2 cellular contexts compared by ENCODE assay signal in the genomic region with DNA sequence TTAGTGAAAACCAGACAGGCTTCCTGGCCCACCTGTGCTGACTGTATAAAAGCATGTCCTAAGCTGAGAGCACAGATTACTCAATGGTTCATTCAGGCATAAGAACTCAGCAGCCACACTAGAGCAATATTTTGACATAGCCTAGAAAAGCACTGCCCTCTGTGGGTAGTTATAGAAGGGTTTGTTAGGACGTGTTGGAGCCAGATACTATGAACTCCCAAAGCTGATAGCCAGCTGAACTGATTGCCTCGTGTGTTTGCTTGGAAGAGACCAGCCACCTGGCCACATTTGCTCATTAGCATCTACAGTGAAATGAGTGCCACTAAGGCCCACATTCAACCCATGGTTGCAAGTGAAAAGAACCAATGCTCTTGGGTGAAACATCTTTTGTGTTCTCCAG.
TF ChIP-seq lines count a peak whose summit lies in the region.

No MANE protein-coding gene starts in this region.

TF ChIP-seq in A549, 52 proteins besides CTCF, POLR2A, EP300 and RAD21 (continued from another document):
- TF ChIP-seq, protein P1, sequence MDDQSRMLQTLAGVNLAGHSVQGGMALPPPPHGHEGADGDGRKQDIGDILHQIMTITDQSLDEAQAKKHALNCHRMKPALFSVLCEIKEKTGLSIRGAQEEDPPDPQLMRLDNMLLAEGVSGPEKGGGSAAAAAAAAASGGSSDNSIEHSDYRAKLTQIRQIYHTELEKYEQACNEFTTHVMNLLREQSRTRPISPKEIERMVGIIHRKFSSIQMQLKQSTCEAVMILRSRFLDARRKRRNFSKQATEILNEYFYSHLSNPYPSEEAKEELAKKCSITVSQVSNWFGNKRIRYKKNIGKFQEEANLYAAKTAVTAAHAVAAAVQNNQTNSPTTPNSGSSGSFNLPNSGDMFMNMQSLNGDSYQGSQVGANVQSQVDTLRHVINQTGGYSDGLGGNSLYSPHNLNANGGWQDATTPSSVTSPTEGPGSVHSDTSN (IDR thresholded peaks at IDR 0.05), result no peak
- no peak for TF ChIP-seq HOXB13 (CRISPR knock-in tag; IDR thresholded peaks at IDR 0.05; ENCODE audit: low read depth)
- TF ChIP-seq MYC (IDR thresholded peaks at IDR 0.05; ENCODE audit: borderline replicate concordance, low read length), result no peak
- TF ChIP-seq TP53 (CRISPR knock-in tag; IDR thresholded peaks at IDR 0.05), result no peak
- TF ChIP-seq GATA3 (IDR thresholded peaks at IDR 0.05; ENCODE audit: borderline replicate concordance), result no peak
- no peak for TF ChIP-seq HOXB5 (CRISPR knock-in tag; IDR thresholded peaks at IDR 0.05)
- TF ChIP-seq ZSCAN20 (CRISPR knock-in tag; IDR thresholded peaks at IDR 0.05), result no peak
- TF ChIP-seq, protein P2, sequence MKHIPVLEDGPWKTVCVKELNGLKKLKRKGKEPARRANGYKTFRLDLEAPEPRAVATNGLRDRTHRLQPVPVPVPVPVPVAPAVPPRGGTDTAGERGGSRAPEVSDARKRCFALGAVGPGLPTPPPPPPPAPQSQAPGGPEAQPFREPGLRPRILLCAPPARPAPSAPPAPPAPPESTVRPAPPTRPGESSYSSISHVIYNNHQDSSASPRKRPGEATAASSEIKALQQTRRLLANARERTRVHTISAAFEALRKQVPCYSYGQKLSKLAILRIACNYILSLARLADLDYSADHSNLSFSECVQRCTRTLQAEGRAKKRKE (CRISPR knock-in tag; IDR thresholded peaks at IDR 0.05; ENCODE audit: low read depth), result no peak

TF ChIP-seq in GM23338, 12 proteins besides CTCF, POLR2A, EP300 and RAD21 (continued from another document):
- TF ChIP-seq, protein P3, sequence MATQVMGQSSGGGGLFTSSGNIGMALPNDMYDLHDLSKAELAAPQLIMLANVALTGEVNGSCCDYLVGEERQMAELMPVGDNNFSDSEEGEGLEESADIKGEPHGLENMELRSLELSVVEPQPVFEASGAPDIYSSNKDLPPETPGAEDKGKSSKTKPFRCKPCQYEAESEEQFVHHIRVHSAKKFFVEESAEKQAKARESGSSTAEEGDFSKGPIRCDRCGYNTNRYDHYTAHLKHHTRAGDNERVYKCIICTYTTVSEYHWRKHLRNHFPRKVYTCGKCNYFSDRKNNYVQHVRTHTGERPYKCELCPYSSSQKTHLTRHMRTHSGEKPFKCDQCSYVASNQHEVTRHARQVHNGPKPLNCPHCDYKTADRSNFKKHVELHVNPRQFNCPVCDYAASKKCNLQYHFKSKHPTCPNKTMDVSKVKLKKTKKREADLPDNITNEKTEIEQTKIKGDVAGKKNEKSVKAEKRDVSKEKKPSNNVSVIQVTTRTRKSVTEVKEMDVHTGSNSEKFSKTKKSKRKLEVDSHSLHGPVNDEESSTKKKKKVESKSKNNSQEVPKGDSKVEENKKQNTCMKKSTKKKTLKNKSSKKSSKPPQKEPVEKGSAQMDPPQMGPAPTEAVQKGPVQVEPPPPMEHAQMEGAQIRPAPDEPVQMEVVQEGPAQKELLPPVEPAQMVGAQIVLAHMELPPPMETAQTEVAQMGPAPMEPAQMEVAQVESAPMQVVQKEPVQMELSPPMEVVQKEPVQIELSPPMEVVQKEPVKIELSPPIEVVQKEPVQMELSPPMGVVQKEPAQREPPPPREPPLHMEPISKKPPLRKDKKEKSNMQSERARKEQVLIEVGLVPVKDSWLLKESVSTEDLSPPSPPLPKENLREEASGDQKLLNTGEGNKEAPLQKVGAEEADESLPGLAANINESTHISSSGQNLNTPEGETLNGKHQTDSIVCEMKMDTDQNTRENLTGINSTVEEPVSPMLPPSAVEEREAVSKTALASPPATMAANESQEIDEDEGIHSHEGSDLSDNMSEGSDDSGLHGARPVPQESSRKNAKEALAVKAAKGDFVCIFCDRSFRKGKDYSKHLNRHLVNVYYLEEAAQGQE (IDR thresholded peaks at IDR 0.05; ENCODE audit: unreplicated experiment), result no peak
- TF ChIP-seq CREB1 (CRISPR knock-in tag; IDR thresholded peaks at IDR 0.05; ENCODE audit: low read depth) (no peak), ZNF114 (CRISPR knock-in tag; IDR thresholded peaks at IDR 0.05) (no peak), STAT1 (IDR thresholded peaks at IDR 0.05; ENCODE audit: unreplicated experiment) (no peak)
- TF ChIP-seq, protein P4, sequence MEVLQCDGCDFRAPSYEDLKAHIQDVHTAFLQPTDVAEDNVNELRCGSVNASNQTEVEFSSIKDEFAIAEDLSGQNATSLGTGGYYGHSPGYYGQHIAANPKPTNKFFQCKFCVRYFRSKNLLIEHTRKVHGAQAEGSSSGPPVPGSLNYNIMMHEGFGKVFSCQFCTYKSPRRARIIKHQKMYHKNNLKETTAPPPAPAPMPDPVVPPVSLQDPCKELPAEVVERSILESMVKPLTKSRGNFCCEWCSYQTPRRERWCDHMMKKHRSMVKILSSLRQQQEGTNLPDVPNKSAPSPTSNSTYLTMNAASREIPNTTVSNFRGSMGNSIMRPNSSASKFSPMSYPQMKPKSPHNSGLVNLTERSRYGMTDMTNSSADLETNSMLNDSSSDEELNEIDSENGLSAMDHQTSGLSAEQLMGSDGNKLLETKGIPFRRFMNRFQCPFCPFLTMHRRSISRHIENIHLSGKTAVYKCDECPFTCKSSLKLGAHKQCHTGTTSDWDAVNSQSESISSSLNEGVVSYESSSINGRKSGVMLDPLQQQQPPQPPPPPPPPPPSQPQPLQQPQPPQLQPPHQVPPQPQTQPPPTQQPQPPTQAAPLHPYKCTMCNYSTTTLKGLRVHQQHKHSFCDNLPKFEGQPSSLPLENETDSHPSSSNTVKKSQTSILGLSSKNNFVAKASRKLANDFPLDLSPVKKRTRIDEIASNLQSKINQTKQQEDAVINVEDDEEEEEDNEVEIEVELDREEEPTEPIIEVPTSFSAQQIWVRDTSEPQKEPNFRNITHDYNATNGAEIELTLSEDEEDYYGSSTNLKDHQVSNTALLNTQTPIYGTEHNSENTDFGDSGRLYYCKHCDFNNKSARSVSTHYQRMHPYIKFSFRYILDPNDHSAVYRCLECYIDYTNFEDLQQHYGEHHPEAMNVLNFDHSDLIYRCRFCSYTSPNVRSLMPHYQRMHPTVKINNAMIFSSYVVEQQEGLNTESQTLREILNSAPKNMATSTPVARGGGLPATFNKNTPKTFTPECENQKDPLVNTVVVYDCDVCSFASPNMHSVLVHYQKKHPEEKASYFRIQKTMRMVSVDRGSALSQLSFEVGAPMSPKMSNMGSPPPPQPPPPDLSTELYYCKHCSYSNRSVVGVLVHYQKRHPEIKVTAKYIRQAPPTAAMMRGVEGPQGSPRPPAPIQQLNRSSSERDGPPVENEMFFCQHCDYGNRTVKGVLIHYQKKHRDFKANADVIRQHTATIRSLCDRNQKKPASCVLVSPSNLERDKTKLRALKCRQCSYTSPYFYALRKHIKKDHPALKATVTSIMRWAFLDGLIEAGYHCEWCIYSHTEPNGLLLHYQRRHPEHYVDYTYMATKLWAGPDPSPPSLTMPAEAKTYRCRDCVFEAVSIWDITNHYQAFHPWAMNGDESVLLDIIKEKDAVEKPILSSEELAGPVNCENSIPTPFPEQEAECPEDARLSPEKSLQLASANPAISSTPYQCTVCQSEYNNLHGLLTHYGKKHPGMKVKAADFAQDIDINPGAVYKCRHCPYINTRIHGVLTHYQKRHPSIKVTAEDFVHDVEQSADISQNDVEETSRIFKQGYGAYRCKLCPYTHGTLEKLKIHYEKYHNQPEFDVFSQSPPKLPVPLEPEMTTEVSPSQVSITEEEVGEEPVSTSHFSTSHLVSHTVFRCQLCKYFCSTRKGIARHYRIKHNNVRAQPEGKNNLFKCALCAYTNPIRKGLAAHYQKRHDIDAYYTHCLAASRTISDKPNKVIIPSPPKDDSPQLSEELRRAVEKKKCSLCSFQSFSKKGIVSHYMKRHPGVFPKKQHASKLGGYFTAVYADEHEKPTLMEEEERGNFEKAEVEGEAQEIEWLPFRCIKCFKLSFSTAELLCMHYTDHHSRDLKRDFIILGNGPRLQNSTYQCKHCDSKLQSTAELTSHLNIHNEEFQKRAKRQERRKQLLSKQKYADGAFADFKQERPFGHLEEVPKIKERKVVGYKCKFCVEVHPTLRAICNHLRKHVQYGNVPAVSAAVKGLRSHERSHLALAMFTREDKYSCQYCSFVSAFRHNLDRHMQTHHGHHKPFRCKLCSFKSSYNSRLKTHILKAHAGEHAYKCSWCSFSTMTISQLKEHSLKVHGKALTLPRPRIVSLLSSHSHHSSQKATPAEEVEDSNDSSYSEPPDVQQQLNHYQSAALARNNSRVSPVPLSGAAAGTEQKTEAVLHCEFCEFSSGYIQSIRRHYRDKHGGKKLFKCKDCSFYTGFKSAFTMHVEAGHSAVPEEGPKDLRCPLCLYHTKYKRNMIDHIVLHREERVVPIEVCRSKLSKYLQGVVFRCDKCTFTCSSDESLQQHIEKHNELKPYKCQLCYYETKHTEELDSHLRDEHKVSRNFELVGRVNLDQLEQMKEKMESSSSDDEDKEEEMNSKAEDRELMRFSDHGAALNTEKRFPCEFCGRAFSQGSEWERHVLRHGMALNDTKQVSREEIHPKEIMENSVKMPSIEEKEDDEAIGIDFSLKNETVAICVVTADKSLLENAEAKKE (CRISPR knock-in tag; IDR thresholded peaks at IDR 0.05), result no peak
